In genomic region chr4:48931459-48931858, GRCh38 we compare ENCODE assay signal across 21 cellular contexts. TPM values are rescaled to one million over a fixed set of nuclear protein-coding genes. Genes with fewer than 3 reads are reported as not detected.
DNase-seq lines count a peak whose midpoint lies in the region; ATAC-seq, FAIRE-seq and TF ChIP-seq lines count a peak whose summit lies in the region.
"Had no signal": no experiment of that assay in that cellular context is flagged by ENCODE, and none has a peak within 500 bp of the region (broad histone marks: within the 10 kb centered on the region; RNA-seq: fewer than 3 reads in every experiment).

No MANE protein-coding gene starts in this region.

- WGBS in pancreas, 2 donors, result 89 to 91% methylated on average over 2 of the region's 2 CpGs

- intact Hi-C loops in pancreas (cut with DNase I), result no loop called here

- ATAC-seq in pancreas (no peak), HG02759 (IDR thresholded peaks at IDR 0.05; ENCODE audit: unreplicated experiment) (no peak)

- no peak for DNase-seq in AG09309 (ENCODE audit: low read depth)
- peak; percentile 27 for DNase-seq in Karpas-422
- DNase-seq in SK-N-DZ (ENCODE audit: low spot score), result peak; percentile 4
- DNase-seq in fibroblast of mammary gland (ENCODE audit: low read depth), result no peak
- no peak for DNase-seq in activated CD4-positive, alpha-beta T cell treated with anti-CD3 and anti-CD28 coated beads for 1 hour
- no peak for DNase-seq in pancreas
- no peak for DNase-seq in activated gamma-delta T cell (lab: John Stamatoyannopoulos, UW)
- DNase-seq: DMS79 treated with DMSO at 0.1 percent for 48 hours, GDM1, MV-4-11, NCI-H1436 treated with DMSO at 0.1 percent for 48 hours, NCI-H2081, NCI-H226, OCI-M1 had no signal

- H3K79me2 ChIP-seq in Karpas-422 (ENCODE audit: low read length), result no peaks in the 10 kb centered on the region

- H3K9me3 ChIP-seq in Karpas-422 (ENCODE audit: low read length) (no peaks in the 10 kb centered on the region), pancreas (no peaks in the 10 kb centered on the region)
- H3K9me3 ChIP-seq: Caco-2 had no signal

- no peaks in the 10 kb centered on the region for H3K36me3 ChIP-seq in Karpas-422 (ENCODE audit: insufficient read depth, low read length)
- no peaks in the 10 kb centered on the region for H3K36me3 ChIP-seq in pancreas

- H3K9me2 ChIP-seq in Karpas-422 (replicated peaks; ENCODE audit: insufficient read depth, low read length), result no peaks in the 10 kb centered on the region

- no peak overlapping the region for H3K27ac ChIP-seq in Karpas-422 (ENCODE audit: low read length)
- H3K27ac ChIP-seq in pancreas, result no peak overlapping the region
- H3K27ac ChIP-seq: RWPE1 had no signal

- FAIRE-seq in pancreas (lab: Jason Lieb, UNC), result no peak
- FAIRE-seq: A204.1, H54 had no signal

- H4K20me1 ChIP-seq in Karpas-422 (ENCODE audit: insufficient read depth, low read depth, low read length), result no peaks in the 10 kb centered on the region

- peak; percentile 26 for TF ChIP-seq CTCF in AG09309 (IDR thresholded peaks at IDR 0.05; ENCODE audit: control insufficient read depth, insufficient read depth, low read depth, low read length, missing control alignments)
- peak; percentile 10 for TF ChIP-seq CTCF in fibroblast of mammary gland (conservative IDR thresholded peaks at IDR 0.05; ENCODE audit: control insufficient read depth, insufficient read depth, low read depth, low read length)
- TF ChIP-seq CTCF in pancreas (IDR thresholded peaks at IDR 0.05), result no peak

- H3K4me1 ChIP-seq in Karpas-422 (ENCODE audit: low read length) (peaks cover 4% of the 10 kb centered on the region), pancreas (no peaks in the 10 kb centered on the region)
- H3K4me1 ChIP-seq: Caco-2 had no signal

- no peak overlapping the region for H3K4me2 ChIP-seq in Karpas-422 (ENCODE audit: low read depth, low read length, poor library complexity, severe bottlenecking)

- H2AFZ ChIP-seq in Karpas-422 (ENCODE audit: low read length), result no peak overlapping the region

- no peaks in the 10 kb centered on the region for H3K27me3 ChIP-seq in Karpas-422 (ENCODE audit: low read length)
- no peaks in the 10 kb centered on the region for H3K27me3 ChIP-seq in pancreas

- no peak overlapping the region for H3K4me3 ChIP-seq in AG09309 (ENCODE audit: control insufficient read depth, low read depth, low read length)
- H3K4me3 ChIP-seq in Karpas-422 (ENCODE audit: low read length), result no peak overlapping the region
- H3K4me3 ChIP-seq in fibroblast of mammary gland (ENCODE audit: control insufficient read depth, low read depth, low read length), result no peak overlapping the region
- H3K4me3 ChIP-seq in pancreas, result no peak overlapping the region

- no peak overlapping the region for H3K9ac ChIP-seq in Karpas-422 (ENCODE audit: low read length)

RNA-seq across cellular contexts. Expression of gene OCIAD2, which starts 24.9 kb away (rescaled TPM):
- total RNA-seq in Karpas-422 (2014; rRNA removed; shearing (Covaris generic); ENCODE audit: low replicate concordance), result 68.1 and 149 TPM in 2 replicates
- 33.1 and 48.9 TPM in 2 replicates for polyA plus RNA-seq in SK-N-DZ (2014; cell fraction: cytosol; rRNA removed)
- 24.9 and 28.5 TPM in 2 replicates for polyA plus RNA-seq in SK-N-DZ (2014; cell fraction: nucleus; rRNA removed)
- 10 to 100 TPM; 15.5 to 32.9 (median 16.9) TPM for total RNA-seq in pancreas
- 10 to 100 TPM; 21.1 to 52.4 TPM for polyA plus RNA-seq in pancreas

RNA-seq across cellular contexts. Expression of gene CWH43, which starts 54.6 kb away (rescaled TPM):
- not detected in 2 replicates for total RNA-seq in Karpas-422 (2014; rRNA removed; shearing (Covaris generic); ENCODE audit: low replicate concordance)
- 1.8 and 8.0 TPM in 2 replicates for polyA plus RNA-seq in SK-N-DZ (2014; cell fraction: cytosol; rRNA removed)
- 1.7 and 4.2 TPM in 2 replicates for polyA plus RNA-seq in SK-N-DZ (2014; cell fraction: nucleus; rRNA removed)
- total RNA-seq in pancreas, result under 1 TPM in 1 of 6 donors, not detected in 5; 0.06 TPM
- polyA plus RNA-seq in pancreas, result not detected
- total RNA-seq: Caco-2, LHCN-M2 had no signal
- polyA plus RNA-seq: CD14-positive monocyte had no signal

Comparison
In these comparisons a context has a peak if more than half of its experiments do, and no peak if none do; other contexts are left out.
1. DNase-seq: peak in Karpas-422 (single experiment) and SK-N-DZ (single experiment); none in AG09309 (single experiment), fibroblast of mammary gland (single experiment), activated CD4-positive, alpha-beta T cell treated with anti-CD3 and anti-CD28 coated beads for 1 hour (single experiment), pancreas (0 of 6) and activated gamma-delta T cell (single experiment).
2. CTCF ChIP-seq: peak in AG09309 (single experiment) and fibroblast of mammary gland (single experiment); none in pancreas (0 of 4).